In genomic region chr6:140443112-140443511, GRCh38 we compare ENCODE assay signal across 4 cellular contexts.
DNase-seq lines count a peak whose midpoint lies in the region; ATAC-seq, FAIRE-seq and TF ChIP-seq lines count a peak whose summit lies in the region.
"Not testable (repeated sequence)": the region's sequence is repeated elsewhere in the genome, so short reads cannot be mapped to it uniquely, and the experiment has no call there.

No MANE protein-coding gene starts in this region.

- H2AK5ac ChIP-seq in IMR-90 (ENCODE audit: low read depth, low read length); trophoblast cell (ENCODE audit: low read length): not testable (repeated sequence)

- H3K79me1 ChIP-seq in IMR-90 (ENCODE audit: low read depth in 1 of 2, low read length in 2 of 2); trophoblast cell (ENCODE audit: low read length): not testable (repeated sequence)

- not testable (repeated sequence) for H3K4me2 ChIP-seq in A549; IMR-90 (ENCODE audit: low read depth, low read length); trophoblast cell (ENCODE audit: low read length)

- H2BK15ac ChIP-seq in IMR-90 (ENCODE audit: low read depth, low read length): not testable (repeated sequence)

- H4K8ac ChIP-seq in IMR-90 (ENCODE audit: low read depth in 2 of 2, low read length in 2 of 2); trophoblast cell (ENCODE audit: low read depth, low read length): not testable (repeated sequence)

- not testable (repeated sequence) for H4K5ac ChIP-seq in IMR-90 (ENCODE audit: low read depth, low read length)

- H2AFZ ChIP-seq in IMR-90 (replicated peaks; ENCODE audit: low read length, poor library complexity); trophoblast cell (ENCODE audit: insufficient read depth, low read length, poor library complexity): not testable (repeated sequence)

- not testable (repeated sequence) for H3K27ac ChIP-seq in A549; HEK293 (ENCODE audit: extremely low read depth, low read depth, low read length); IMR-90 (ENCODE audit: insufficient read depth, low read length); trophoblast cell (ENCODE audit: low read depth, low read length)

- not testable (repeated sequence) for H4K20me1 ChIP-seq in IMR-90 (ENCODE audit: insufficient read depth, low read length)

- not testable (repeated sequence) for H2BK5ac ChIP-seq in IMR-90 (ENCODE audit: low read depth, low read length, poor library complexity, severe bottlenecking); trophoblast cell (ENCODE audit: low read depth, low read length, poor library complexity)

- not testable (repeated sequence) for DNase-seq in A549 (ENCODE audit: low read depth in 1 of 2, low spot score in 1 of 2); IMR-90; trophoblast cell

- H3K14ac ChIP-seq in IMR-90 (replicated peaks; ENCODE audit: low read depth, low read length); trophoblast cell (ENCODE audit: low read length): not testable (repeated sequence)

- not testable (repeated sequence) for ATAC-seq in A549; IMR-90 (ENCODE audit: low read depth)

- not testable (repeated sequence) for H3K9me1 ChIP-seq in IMR-90 (ENCODE audit: insufficient read depth, low read length)

- not testable (repeated sequence) for BruUV-seq in IMR-90 (replicated peaks; lab: Mats Ljungman, UMichigan)

- not testable (repeated sequence) for H2BK12ac ChIP-seq in trophoblast cell (ENCODE audit: low read length)

- intact Hi-C loops in IMR-90 (cut with micrococcal nuclease): not testable (repeated sequence)

- H2BK120ac ChIP-seq in IMR-90 (ENCODE audit: low read depth, low read length) (peak overlapping the region; percentile 79; the same call in 1 of the 2 replicates), trophoblast cell (ENCODE audit: insufficient read depth, low read length, poor library complexity) (peak overlapping the region; percentile 60)

- H2BK20ac ChIP-seq in IMR-90 (ENCODE audit: low read depth, low read length): not testable (repeated sequence)

- not testable (repeated sequence) for H3K18ac ChIP-seq in IMR-90 (ENCODE audit: low read depth, low read length); trophoblast cell (ENCODE audit: low read length)

- in situ Hi-C loops in IMR-90 (cut with MboI; ENCODE audit: low sequenced_read_pairs): not testable (repeated sequence)

- not testable (repeated sequence) for H3K4me1 ChIP-seq in A549; HEK293 (ENCODE audit: control insufficient read depth, insufficient read depth, low read length); IMR-90 (ENCODE audit: control insufficient read depth, insufficient read depth, low read length); trophoblast cell (ENCODE audit: control insufficient read depth in 1 of 2, insufficient read depth in 2 of 2, low read length in 2 of 2)

- dilution Hi-C loops in IMR-90 (cut with HindIII; ENCODE audit: low sequenced_read_pairs, unreplicated experiment): not testable (repeated sequence)

- not testable (repeated sequence) for TF ChIP-seq CTCF in A549 (IDR thresholded peaks at IDR 0.05); HEK293 (tag by site-specific recombination; IDR thresholded peaks at IDR 0.05); IMR-90 (conservative IDR thresholded peaks at IDR 0.05; ENCODE audit: low read depth, low read length)

- not testable (repeated sequence) for H3K9me3 ChIP-seq in A549; HEK293 (ENCODE audit: control insufficient read depth, insufficient read depth, low read depth, low read length); IMR-90 (ENCODE audit: control insufficient read depth, insufficient read depth, low read length); trophoblast cell (ENCODE audit: insufficient read depth, low read depth, low read length)

- H4K12ac ChIP-seq in trophoblast cell (ENCODE audit: low read depth, low read length): not testable (repeated sequence)

- POLR2A ChIA-PET in A549 (lab: Yijun Ruan, JAX); IMR-90 (lab: Charles Lee; ENCODE audit: unreplicated experiment): not testable (repeated sequence)
- POLR2A ChIA-PET in HEK293 (lab: Yijun Ruan, JAX): interaction anchor here (1.3 kb wide), 1 partner anchor 1073 kb away, joined by 5 read pairs; no protein-coding TSS in a partner anchor

- not testable (repeated sequence) for TF ChIP-seq POLR2A in A549 (IDR thresholded peaks at IDR 0.05; ENCODE audit: low read length); IMR-90 (IDR thresholded peaks at IDR 0.05; ENCODE audit: low read depth, low read length)

- TF ChIP-seq EP300 in A549 (IDR thresholded peaks at IDR 0.05): not testable (repeated sequence)

- H3K4ac ChIP-seq in IMR-90 (ENCODE audit: low read depth, low read length); trophoblast cell (ENCODE audit: low read depth, low read length): not testable (repeated sequence)

- H3K4me3 ChIP-seq in A549; HEK293 (ENCODE audit: low read depth, low read length); IMR-90 (ENCODE audit: insufficient read depth, low read depth, low read length); trophoblast cell (ENCODE audit: low read depth, low read length): not testable (repeated sequence)

- not testable (repeated sequence) for H2AK9ac ChIP-seq in IMR-90 (replicated peaks; ENCODE audit: low read depth, low read length, poor library complexity)

- not testable (repeated sequence) for H3K27me3 ChIP-seq in IMR-90 (ENCODE audit: control insufficient read depth, insufficient read depth, low read length); trophoblast cell (ENCODE audit: insufficient read depth, low read length)

- H3K56ac ChIP-seq in IMR-90 (ENCODE audit: extremely low read depth, insufficient read depth, low read length): not testable (repeated sequence)

- CTCF ChIA-PET in A549 (lab: Yijun Ruan, JAX): not testable (repeated sequence)
- CTCF ChIA-PET in HEK293 (lab: Yijun Ruan, JAX): interaction anchor here (0.7 kb wide), 1 partner anchor 365 kb away, joined by 3 read pairs; no protein-coding TSS in a partner anchor
- CTCF ChIA-PET in IMR-90 (lab: Yijun Ruan, JAX): interaction anchor here (0.7 kb wide), 1 partner anchor 464 kb away, joined by 3 read pairs; no protein-coding TSS in a partner anchor

- H3K9ac ChIP-seq in IMR-90 (ENCODE audit: low read depth, low read length); trophoblast cell (ENCODE audit: low read length): not testable (repeated sequence)

- FAIRE-seq in A549 (lab: Jason Lieb, UNC): not testable (repeated sequence)

- H3K23ac ChIP-seq in IMR-90 (ENCODE audit: low read depth, low read length); trophoblast cell (ENCODE audit: low read length): not testable (repeated sequence)

- not testable (repeated sequence) for H4K91ac ChIP-seq in IMR-90 (ENCODE audit: insufficient read depth, low read depth, low read length); trophoblast cell (ENCODE audit: low read depth, low read length)

- not testable (repeated sequence) for TF ChIP-seq RAD21 in A549 (conservative IDR thresholded peaks at IDR 0.05 in 1 of 2, IDR thresholded peaks at IDR 0.05 in 1 of 2); IMR-90 (IDR thresholded peaks at IDR 0.05; ENCODE audit: low read length)

- WGBS in A549 (ENCODE audit: missing lambda C conversion rate): 87% methylated on average over 7 of the region's 7 CpGs
- no CpG with 5 or more reads among the region's 7 CpGs for WGBS in IMR-90 (ENCODE audit: extremely low coverage in 2 of 2, insufficient read length in 1 of 2), 2 experiments
- WGBS in trophoblast cell (ENCODE audit: extremely low coverage, insufficient coverage, insufficient read length): no CpG with 5 or more reads among the region's 7 CpGs

- not testable (repeated sequence) for H3K36me3 ChIP-seq in HEK293 (ENCODE audit: control insufficient read depth in 2 of 2, insufficient read depth in 1 of 2, low read length in 2 of 2); IMR-90 (ENCODE audit: control insufficient read depth, insufficient read depth, low read length); trophoblast cell (ENCODE audit: control insufficient read depth in 1 of 2, insufficient read depth in 2 of 2, low read length in 2 of 2)

- H3K79me2 ChIP-seq in trophoblast cell (ENCODE audit: control insufficient read depth, insufficient read depth, low read length, poor library complexity): not testable (repeated sequence)

TF ChIP-seq in A549, 52 proteins besides CTCF, POLR2A, EP300 and RAD21:
- TF ChIP-seq ZC3H11A (IDR thresholded peaks at IDR 0.05): peak; percentile 47

TF ChIP-seq in HEK293, 187 proteins besides CTCF, POLR2A, EP300 and RAD21 (continues in another document):
- peak; percentile 62 for TF ChIP-seq ZNF623 (tag by site-specific recombination; IDR thresholded peaks at IDR 0.05)
- TF ChIP-seq ZNF560 (tag by site-specific recombination; IDR thresholded peaks at IDR 0.05; ENCODE audit: borderline replicate concordance): peak; percentile 72; the same call in 1 of the 2 replicates
- TF ChIP-seq ZNF433 (tag by site-specific recombination; IDR thresholded peaks at IDR 0.05; ENCODE audit: low read depth): 0 out of 2 replicates have a peak, but pooled peaks have one; percentile 36
- peak; percentile 24; the same call in 1 of the 2 replicates for TF ChIP-seq ZXDB (tag by site-specific recombination; IDR thresholded peaks at IDR 0.05)
